1 cellular context compared by ENCODE assay signal in genomic region chr2:127293758-127294562, GRCh38.
TF ChIP-seq lines count a peak whose summit lies in the region.

TSS of gene ERCC3 (minus strand) at chr2:127294144. CDS start at chr2:127294081, 63 bp downstream.

TF ChIP-seq in HepG2, 621 proteins besides CTCF, POLR2A, EP300 and RAD21 (continued from another document):
- TF ChIP-seq DNMT3B (CRISPR knock-in tag; conservative IDR thresholded peaks at IDR 0.05) (no peak), BATF2 (CRISPR knock-in tag; IDR thresholded peaks at IDR 0.05) (no peak; the same call in 1 of the 2 replicates), MIER3 (CRISPR knock-in tag; IDR thresholded peaks at IDR 0.05; ENCODE audit: borderline replicate concordance) (0 out of 2 replicates have a peak, but pooled peaks have one; percentile 39), ZNF264 (CRISPR knock-in tag; IDR thresholded peaks at IDR 0.05) (peak; percentile 62), SMAD1 (CRISPR knock-in tag; IDR thresholded peaks at IDR 0.05; ENCODE audit: borderline replicate concordance, low read depth) (peak; percentile 90)
